ENCODE assay signal across 19 cellular contexts in genomic region chr15:60701261-60702019, GRCh38.
A peak's percentile ranks its signal among the peaks of the same experiment; 100 is the strongest.
DNase-seq lines count a peak whose midpoint lies in the region; ATAC-seq, FAIRE-seq and TF ChIP-seq lines count a peak whose summit lies in the region.
"Had no signal": no experiment of that assay in that cellular context is flagged by ENCODE, and none has a peak within 500 bp of the region (broad histone marks: within the 10 kb centered on the region; RNA-seq: fewer than 3 reads in every experiment).

No MANE protein-coding gene starts in this region.

- no peak for TF ChIP-seq POLR2A in IMR-90 (IDR thresholded peaks at IDR 0.05; ENCODE audit: low read depth, low read length)

- H3K23ac ChIP-seq in IMR-90 (ENCODE audit: low read depth, low read length) (no peak overlapping the region), mesenchymal stem cell (ENCODE audit: low read length in 2 of 2) (no peak overlapping the region)

- no CpG with 5 or more reads among the region's 13 CpGs for WGBS in IMR-90 (ENCODE audit: extremely low coverage in 2 of 2, insufficient read length in 1 of 2), 2 experiments
- 94% methylated on average over 13 of the region's 13 CpGs for WGBS in mesenchymal stem cell
- 90% methylated on average over 11 of the region's 13 CpGs for WGBS in mammary epithelial cell (ENCODE audit: low coverage, missing lambda C conversion rate)

- CTCF ChIA-PET in CD4-positive, alpha-beta memory T cell (lab: Charles Lee; ENCODE audit: partially characterized antibody) = interaction anchor here (0.9 to 1.2 kb wide), 3 partner anchors 17 to 161 kb away, joined by 3 read pairs; no protein-coding TSS in a partner anchor
- CTCF ChIA-PET in IMR-90 (lab: Yijun Ruan, JAX) = no interaction called here
- CTCF ChIA-PET in mammary epithelial cell (lab: Charles Lee; ENCODE audit: low non-redundant PET) = interaction anchor here (0.8 kb wide), 1 partner anchor 73 kb away, joined by 3 read pairs; no protein-coding TSS in a partner anchor

- H3K27ac Mint-ChIP-seq in CD4-positive, alpha-beta memory T cell = peak overlapping the region; percentile 61 to 94 (median 87)
- peak overlapping the region; percentile 80 for H3K27ac Mint-ChIP-seq in astrocyte (ENCODE audit: unreplicated experiment)
- H3K27ac Mint-ChIP-seq: GM23338 had no signal

- H3K4me3 ChIP-seq in CD4-positive, alpha-beta memory T cell (ENCODE audit: low read length in 2 of 2) = no peak overlapping the region
- H3K4me3 ChIP-seq in IMR-90 (ENCODE audit: insufficient read depth, low read depth, low read length) = no peak overlapping the region
- H3K4me3 ChIP-seq in astrocyte (ENCODE audit: insufficient read depth, low read depth, low read length) = no peak overlapping the region
- H3K4me3 ChIP-seq in mesenchymal stem cell (ENCODE audit: insufficient read depth in 1 of 2, low read depth in 1 of 2, low read length in 2 of 2) = no peak overlapping the region
- no peak overlapping the region for H3K4me3 ChIP-seq in mammary epithelial cell (replicated peaks in 1 of 3; ENCODE audit: insufficient read depth in 1 of 3, low read depth in 2 of 3, low read length in 3 of 3)
- H3K4me3 ChIP-seq: BLaER1 treated with 17β-estradiol and CSF1 and Interleukin-3, amounts not matched to agents 10 nM and 100 nM; GM23338 had no signal

- H3K9me3 ChIP-seq in CD4-positive, alpha-beta memory T cell (ENCODE audit: control insufficient read depth in 1 of 2, low read length in 2 of 2) = no peaks in the 10 kb centered on the region
- no peaks in the 10 kb centered on the region for H3K9me3 ChIP-seq in IMR-90 (ENCODE audit: control insufficient read depth, insufficient read depth, low read length)
- H3K9me3 ChIP-seq in astrocyte (ENCODE audit: insufficient read depth, low read depth, low read length) = no peaks in the 10 kb centered on the region
- H3K9me3 ChIP-seq in mesenchymal stem cell (ENCODE audit: control insufficient read depth, low read length) = no peaks in the 10 kb centered on the region
- H3K9me3 ChIP-seq in mammary epithelial cell (replicated peaks; ENCODE audit: insufficient read depth, low read length) = no peaks in the 10 kb centered on the region
- H3K9me3 ChIP-seq: BLaER1 treated with 17β-estradiol and CSF1 and Interleukin-3, amounts not matched to agents 10 nM and 100 nM had no signal

- no peak overlapping the region for H2BK20ac ChIP-seq in IMR-90 (ENCODE audit: low read depth, low read length)

- peaks cover 87% of the 10 kb centered on the region for H3K4me1 ChIP-seq in CD4-positive, alpha-beta memory T cell (ENCODE audit: insufficient read depth, low read length)
- H3K4me1 ChIP-seq in IMR-90 (ENCODE audit: control insufficient read depth, insufficient read depth, low read length) (0 out of 2 replicates have a peak, but pooled peaks cover 1% of the 10 kb centered on the region), astrocyte (ENCODE audit: insufficient read depth, low read length) (no peaks in the 10 kb centered on the region), mesenchymal stem cell (ENCODE audit: control insufficient read depth, insufficient read depth, low read depth, low read length) (no peaks in the 10 kb centered on the region), mammary epithelial cell (ENCODE audit: insufficient read depth, low read length) (no peaks in the 10 kb centered on the region)

- H3K4me1 Mint-ChIP-seq in CD4-positive, alpha-beta memory T cell = peaks cover 63 to 91% (median 77%) of the 10 kb centered on the region in 4 donors
- H3K4me1 Mint-ChIP-seq in astrocyte (ENCODE audit: low read depth, unreplicated experiment) = peaks cover 17% of the 10 kb centered on the region

- peaks cover 0 to 7% of the 10 kb centered on the region in 2 donors for H3K36me3 Mint-ChIP-seq in CD4-positive, alpha-beta memory T cell
- peaks cover 2% of the 10 kb centered on the region for H3K36me3 Mint-ChIP-seq in astrocyte (ENCODE audit: low read depth, unreplicated experiment)

- H3K27ac ChIP-seq in CD4-positive, alpha-beta memory T cell (ENCODE audit: low read depth, low read length) = peak overlapping the region; percentile 29
- H3K27ac ChIP-seq in IMR-90 (ENCODE audit: insufficient read depth, low read length) (no peak overlapping the region), astrocyte (ENCODE audit: low read depth, low read length) (no peak overlapping the region), mesenchymal stem cell (ENCODE audit: low read length, poor library complexity, severe bottlenecking) (no peak overlapping the region), mammary epithelial cell (ENCODE audit: insufficient read depth, low read depth, low read length) (no peak overlapping the region)
- H3K27ac ChIP-seq: BLaER1 treated with 17β-estradiol and CSF1 and Interleukin-3, amounts not matched to agents 10 nM and 100 nM had no signal

- H3K36me3 ChIP-seq in CD4-positive, alpha-beta memory T cell (ENCODE audit: insufficient read depth, low read length) = no peaks in the 10 kb centered on the region
- H3K36me3 ChIP-seq in IMR-90 (ENCODE audit: control insufficient read depth, insufficient read depth, low read length) = no peaks in the 10 kb centered on the region
- no peaks in the 10 kb centered on the region for H3K36me3 ChIP-seq in astrocyte (ENCODE audit: insufficient read depth, low read length)
- H3K36me3 ChIP-seq in mesenchymal stem cell (ENCODE audit: control insufficient read depth in 1 of 2, insufficient read depth in 2 of 2, low read depth in 1 of 2, low read length in 2 of 2) = no peaks in the 10 kb centered on the region
- H3K36me3 ChIP-seq in mammary epithelial cell (ENCODE audit: insufficient read depth, low read length) = no peaks in the 10 kb centered on the region
- H3K36me3 ChIP-seq: BLaER1 treated with 17β-estradiol and CSF1 and Interleukin-3, amounts not matched to agents 10 nM and 100 nM had no signal

- POLR2A ChIA-PET in CD4-positive, alpha-beta memory T cell (lab: Charles Lee; ENCODE audit: partially characterized antibody) = interaction anchor here (0.6 to 9.7 kb wide), 5 partner anchors 9 to 143 kb away, joined by 3 to 181 read pairs (median 5); no protein-coding TSS in a partner anchor
- POLR2A ChIA-PET in IMR-90 (lab: Charles Lee; ENCODE audit: unreplicated experiment) = no interaction called here

- 0 out of 2 replicates have a peak overlapping the region, but pooled peaks have one; percentile 29 for H2AK5ac ChIP-seq in IMR-90 (ENCODE audit: low read depth, low read length)
- H2AK5ac ChIP-seq in mesenchymal stem cell (ENCODE audit: low read length, severe bottlenecking) = no peak overlapping the region

- H3K27me3 ChIP-seq in CD4-positive, alpha-beta memory T cell (ENCODE audit: insufficient read depth, low read length) = no peaks in the 10 kb centered on the region
- H3K27me3 ChIP-seq in IMR-90 (ENCODE audit: control insufficient read depth, insufficient read depth, low read length) = no peaks in the 10 kb centered on the region
- H3K27me3 ChIP-seq in astrocyte (ENCODE audit: insufficient read depth, low read length) = no peaks in the 10 kb centered on the region
- H3K27me3 ChIP-seq in mesenchymal stem cell (ENCODE audit: control insufficient read depth in 1 of 2, insufficient read depth in 1 of 2, low read length in 2 of 2) = no peaks in the 10 kb centered on the region
- peaks cover under 1% of the 10 kb centered on the region for H3K27me3 ChIP-seq in mammary epithelial cell (ENCODE audit: insufficient read depth, low read length)
- H3K27me3 ChIP-seq: BLaER1 treated with 17β-estradiol and CSF1 and Interleukin-3, amounts not matched to agents 10 nM and 100 nM had no signal

- no peak overlapping the region for H3K56ac ChIP-seq in IMR-90 (ENCODE audit: extremely low read depth, insufficient read depth, low read length)

- H4K5ac ChIP-seq in IMR-90 (ENCODE audit: low read depth, low read length) = no peak overlapping the region

- H2BK5ac ChIP-seq in IMR-90 (ENCODE audit: low read depth, low read length, poor library complexity, severe bottlenecking) = no peak overlapping the region
- no peak overlapping the region for H2BK5ac ChIP-seq in mesenchymal stem cell (ENCODE audit: low read depth, low read length, poor library complexity, severe bottlenecking)

- intact Hi-C loops in CD4-positive, alpha-beta memory T cell (cut with micrococcal nuclease) = loop anchor here (5.0 kb wide), 1 partner anchor 114 kb away; no protein-coding TSS in a partner anchor
- intact Hi-C loops in IMR-90 (cut with micrococcal nuclease) = no loop called here
- intact Hi-C loops in mammary epithelial cell (cut with micrococcal nuclease) = no loop called here

- no peak for DNase-seq in CD4-positive, alpha-beta memory T cell
- peak; percentile 42 for DNase-seq in IMR-90
- no peak for DNase-seq in astrocyte (ENCODE audit: low read depth)
- no peak for DNase-seq in mesenchymal stem cell
- DNase-seq in mammary epithelial cell = no peak
- DNase-seq in stimulated activated CD8-positive, alpha-beta memory T cell treated with anti-CD3 and anti-CD28 coated beads, Interleukin-4, amount 100 ng/mL, for 48 hours = no peak
- DNase-seq in stimulated activated CD4-positive, alpha-beta T cell treated with anti-CD3 and anti-CD28 coated beads, Interleukin-1b, Interleukin-23, amount 100 ng/mL, for 48 hours = no peak
- DNase-seq: DMS79; HCEC 1CT; KBM-7; NCI-H1105 treated with DMSO at 0.1 percent for 48 hours; NCI-H1694; NCI-H2081 treated with DMSO at 0.1 percent for 48 hours; NCI-H446 treated with DMSO at 0.1 percent for 48 hours; NCI-H69; NK-92 treated with Interleukin-12 subunit alpha and Interleukin-12 subunit beta, amount 100 ng/mL, for 24 hours; SHP77 treated with DMSO at 0.1 percent for 48 hours had no signal

- H2BK120ac ChIP-seq in IMR-90 (ENCODE audit: low read depth, low read length) = 0 out of 2 replicates have a peak overlapping the region, but pooled peaks have one; percentile 22
- H2BK120ac ChIP-seq in mesenchymal stem cell (ENCODE audit: low read depth, low read length) = no peak overlapping the region

- peak overlapping the region in 1 of 2 experiments; percentile 45 for H2BK12ac ChIP-seq in mesenchymal stem cell (ENCODE audit: low read length in 2 of 2)

- H3K4me3 Mint-ChIP-seq in CD4-positive, alpha-beta memory T cell = peak overlapping the region in 6 of 8 donors; percentile 3 to 73 (median 48)
- no peak overlapping the region for H3K4me3 Mint-ChIP-seq in astrocyte (ENCODE audit: unreplicated experiment)
- H3K4me3 Mint-ChIP-seq: GM23338 had no signal

- H3K79me1 ChIP-seq in IMR-90 (ENCODE audit: low read depth in 1 of 2, low read length in 2 of 2) = no peaks in the 10 kb centered on the region
- H3K79me1 ChIP-seq in mesenchymal stem cell (replicated peaks; ENCODE audit: low read length, poor library complexity, severe bottlenecking) = no peaks in the 10 kb centered on the region

- H3K27me3 Mint-ChIP-seq in CD4-positive, alpha-beta memory T cell = no peaks in the 10 kb centered on the region
- H3K27me3 Mint-ChIP-seq in astrocyte (ENCODE audit: low read depth, unreplicated experiment) = no peaks in the 10 kb centered on the region

- no peak overlapping the region for H2AK9ac ChIP-seq in IMR-90 (replicated peaks; ENCODE audit: low read depth, low read length, poor library complexity)

- H3K4ac ChIP-seq in IMR-90 (ENCODE audit: low read depth, low read length) = no peak overlapping the region
- H3K4ac ChIP-seq in mesenchymal stem cell (ENCODE audit: low read depth in 1 of 2, low read length in 2 of 2) = no peak overlapping the region

- no peak overlapping the region for H3K18ac ChIP-seq in IMR-90 (ENCODE audit: low read depth, low read length)
- no peak overlapping the region for H3K18ac ChIP-seq in mesenchymal stem cell (ENCODE audit: low read depth in 1 of 2, low read length in 2 of 2)

- H3K9ac ChIP-seq in IMR-90 (ENCODE audit: low read depth, low read length) = no peak overlapping the region
- no peak overlapping the region for H3K9ac ChIP-seq in astrocyte (ENCODE audit: low read length)
- H3K9ac ChIP-seq in mesenchymal stem cell (ENCODE audit: low read length) = no peak overlapping the region
- no peak overlapping the region for H3K9ac ChIP-seq in mammary epithelial cell (ENCODE audit: insufficient read depth, low read length)
- H3K9ac ChIP-seq: BLaER1 treated with 17β-estradiol and CSF1 and Interleukin-3, amounts not matched to agents 10 nM and 100 nM had no signal

- no peak for FAIRE-seq in astrocyte (lab: Jason Lieb, UNC)

- H3K9me3 Mint-ChIP-seq in CD4-positive, alpha-beta memory T cell = peaks cover 0 to 1% (median 0%) of the 10 kb centered on the region in 8 donors
- H3K9me3 Mint-ChIP-seq in astrocyte (ENCODE audit: unreplicated experiment) = no peaks in the 10 kb centered on the region
- H3K9me3 Mint-ChIP-seq: GM23338 had no signal

- dilution Hi-C loops in IMR-90 (cut with HindIII; ENCODE audit: low sequenced_read_pairs, unreplicated experiment) = no loop called here
- dilution Hi-C loops in mammary epithelial cell (cut with HindIII; ENCODE audit: low sequenced_read_pairs) = no loop called here

- no peaks in the 10 kb centered on the region for H4K20me1 ChIP-seq in IMR-90 (ENCODE audit: insufficient read depth, low read length)
- no peaks in the 10 kb centered on the region for H4K20me1 ChIP-seq in astrocyte (ENCODE audit: insufficient read depth, low read length)
- H4K20me1 ChIP-seq in mammary epithelial cell (ENCODE audit: insufficient read depth, low read length) = no peaks in the 10 kb centered on the region
- H4K20me1 ChIP-seq: BLaER1 treated with 17β-estradiol and CSF1 and Interleukin-3, amounts not matched to agents 10 nM and 100 nM had no signal

- ATAC-seq in IMR-90 (ENCODE audit: low read depth) = peak; percentile 21; the same call in 1 of the 2 replicates
- ATAC-seq: GM23338 had no signal

- no TSS peak for BruUV-seq in IMR-90 (replicated peaks; lab: Mats Ljungman, UMichigan)
- BruUV-seq in mammary epithelial cell (replicated peaks; lab: Mats Ljungman, UMichigan) = no TSS peak

- H3K14ac ChIP-seq in IMR-90 (replicated peaks; ENCODE audit: low read depth, low read length) (peak overlapping the region; percentile 21), mesenchymal stem cell (ENCODE audit: low read length in 2 of 2) (no peak overlapping the region)

- no peak for TF ChIP-seq RAD21 in IMR-90 (IDR thresholded peaks at IDR 0.05; ENCODE audit: low read length)

- in situ Hi-C loops in IMR-90 (cut with MboI; ENCODE audit: low sequenced_read_pairs) = no loop called here
- in situ Hi-C loops in mammary epithelial cell (cut with MboI; ENCODE audit: low sequenced_read_pairs in 2 of 2) = no loop called here

- no peak overlapping the region for H3K4me2 ChIP-seq in IMR-90 (ENCODE audit: low read depth, low read length)
- H3K4me2 ChIP-seq in astrocyte (ENCODE audit: low read length) = no peak overlapping the region
- H3K4me2 ChIP-seq in mesenchymal stem cell (ENCODE audit: low read length, poor library complexity, severe bottlenecking) = no peak overlapping the region
- H3K4me2 ChIP-seq in mammary epithelial cell (ENCODE audit: insufficient read depth, low read depth, low read length) = no peak overlapping the region
- H3K4me2 ChIP-seq: BLaER1 treated with 17β-estradiol and CSF1 and Interleukin-3, amounts not matched to agents 10 nM and 100 nM; GM23338 had no signal

- H2BK15ac ChIP-seq in IMR-90 (ENCODE audit: low read depth, low read length) (no peak overlapping the region), mesenchymal stem cell (ENCODE audit: low read depth, poor library complexity, severe bottlenecking) (no peak overlapping the region)

- no peaks in the 10 kb centered on the region for H3K79me2 ChIP-seq in astrocyte (ENCODE audit: insufficient read depth, low read length)
- H3K79me2 ChIP-seq in mammary epithelial cell (ENCODE audit: insufficient read depth, low read length) = no peaks in the 10 kb centered on the region

- H4K91ac ChIP-seq in IMR-90 (ENCODE audit: insufficient read depth, low read depth, low read length) (no peak overlapping the region), mesenchymal stem cell (ENCODE audit: low read length) (peak overlapping the region; percentile 18)

- H4K8ac ChIP-seq in IMR-90 (ENCODE audit: low read depth in 2 of 2, low read length in 2 of 2) = peak overlapping the region in 1 of 2 experiments; percentile 46; a peak in 1 of 4 replicates
- H4K8ac ChIP-seq in mesenchymal stem cell (ENCODE audit: low read length) = no peak overlapping the region

- no peaks in the 10 kb centered on the region for H3K9me1 ChIP-seq in IMR-90 (ENCODE audit: insufficient read depth, low read length)

- H2AFZ ChIP-seq in IMR-90 (replicated peaks; ENCODE audit: low read length, poor library complexity) (peak overlapping the region; percentile 60), astrocyte (ENCODE audit: low read depth, low read length) (no peak overlapping the region), mesenchymal stem cell (ENCODE audit: low read depth, low read length) (no peak overlapping the region), mammary epithelial cell (ENCODE audit: low read depth, low read length) (no peak overlapping the region)
- H2AFZ ChIP-seq: GM23338 had no signal

- TF ChIP-seq CTCF in IMR-90 (conservative IDR thresholded peaks at IDR 0.05; ENCODE audit: low read depth, low read length) (no peak), astrocyte (IDR thresholded peaks at IDR 0.05; ENCODE audit: insufficient read depth, low read depth, low read length) (no peak), mammary epithelial cell (conservative IDR thresholded peaks at IDR 0.05 in 1 of 2, IDR thresholded peaks at IDR 0.05 in 1 of 2; ENCODE audit: extremely low read depth in 1 of 2, insufficient read depth in 1 of 2, low read depth in 1 of 2, low read length in 2 of 2) (no peak)
